In genomic region chr5:96595300-96596090, GRCh38 we compare ENCODE assay signal across 8 cellular contexts.
DNase-seq lines count a peak whose midpoint lies in the region; ATAC-seq and TF ChIP-seq lines count a peak whose summit lies in the region.

No MANE protein-coding gene starts in this region.

- POLR2A ChIA-PET in GM10248 (lab: Yijun Ruan, JAX): no interaction called here

- TF ChIP-seq CTCF in GM10248 (IDR thresholded peaks at IDR 0.05; ENCODE audit: control extremely low read depth, extremely low read depth, low read depth, missing control alignments): no peak
- peak; percentile 80 for TF ChIP-seq CTCF in endodermal cell (conservative IDR thresholded peaks at IDR 0.05)
- no peak for TF ChIP-seq CTCF in hepatocyte (IDR thresholded peaks at IDR 0.05; ENCODE audit: poor library complexity)

- H3K9me3 Mint-ChIP-seq in endodermal cell: no peaks in the 10 kb centered on the region
- no peaks in the 10 kb centered on the region for H3K9me3 Mint-ChIP-seq in stimulated activated effector memory CD8-positive, alpha-beta T cell treated with anti-CD3 and anti-CD28 coated beads, Interleukin-12 subunit alpha, Interleukin-12 subunit beta, amount 100 ng/mL, for 72 hours

- CTCF ChIA-PET in GM10248 (lab: Yijun Ruan, JAX): interaction anchor here (0.6 to 17.5 kb wide), 14 partner anchors 8 to 751 kb away, joined by 3 to 283 read pairs (median 4); no protein-coding TSS in a partner anchor

- no peaks in the 10 kb centered on the region for H4K20me1 ChIP-seq in hepatocyte (ENCODE audit: insufficient read depth, poor library complexity, severe bottlenecking)

- no peak overlapping the region for H3K4me3 ChIP-seq in endodermal cell (ENCODE audit: low read length)
- no peak overlapping the region for H3K4me3 ChIP-seq in hepatocyte
- H3K4me3 ChIP-seq in MG63: no peak overlapping the region

- H3K9ac ChIP-seq in endodermal cell (ENCODE audit: extremely low read depth, low read length, poor library complexity, severe bottlenecking): no peak overlapping the region

- no peak overlapping the region for H3K27ac ChIP-seq in endodermal cell (ENCODE audit: low read depth, low read length)
- H3K27ac ChIP-seq in hepatocyte: no peak overlapping the region

- WGBS in endodermal cell (ENCODE audit: insufficient coverage in 1 of 2, insufficient read length in 1 of 2), 2 experiments: 88 to 100% methylated on average over 3 to 6 of the region's 6 CpGs
- 80% methylated on average over 6 of the region's 6 CpGs for WGBS in hepatocyte (ENCODE audit: low lambda C conversion rate, missing lambda C conversion rate)

- H3K27me3 Mint-ChIP-seq in endodermal cell (ENCODE audit: insufficient read depth): peaks cover 3% of the 10 kb centered on the region

- no peak overlapping the region for H3K4me2 ChIP-seq in hepatocyte

- H3K9me3 ChIP-seq in endodermal cell (ENCODE audit: control insufficient read depth, low read length) (no peaks in the 10 kb centered on the region), hepatocyte (ENCODE audit: low read depth) (no peaks in the 10 kb centered on the region), MG63 (no peaks in the 10 kb centered on the region)

- no peak overlapping the region for H2AFZ ChIP-seq in hepatocyte

- H3K27ac Mint-ChIP-seq in endodermal cell: no peak overlapping the region
- no peak overlapping the region for H3K27ac Mint-ChIP-seq in stimulated activated effector memory CD8-positive, alpha-beta T cell treated with anti-CD3 and anti-CD28 coated beads, Interleukin-12 subunit alpha, Interleukin-12 subunit beta, amount 100 ng/mL, for 72 hours

- no peaks in the 10 kb centered on the region for H3K9me2 ChIP-seq in hepatocyte (replicated peaks; ENCODE audit: insufficient read depth)

- H3K4me1 Mint-ChIP-seq in endodermal cell: no peaks in the 10 kb centered on the region
- peaks cover 7% of the 10 kb centered on the region for H3K4me1 Mint-ChIP-seq in stimulated activated effector memory CD8-positive, alpha-beta T cell treated with anti-CD3 and anti-CD28 coated beads, Interleukin-12 subunit alpha, Interleukin-12 subunit beta, amount 100 ng/mL, for 72 hours

- no peaks in the 10 kb centered on the region for H3K36me3 Mint-ChIP-seq in endodermal cell (ENCODE audit: low read depth)
- H3K36me3 Mint-ChIP-seq in stimulated activated effector memory CD8-positive, alpha-beta T cell treated with anti-CD3 and anti-CD28 coated beads, Interleukin-12 subunit alpha, Interleukin-12 subunit beta, amount 100 ng/mL, for 72 hours: no peaks in the 10 kb centered on the region

- ATAC-seq in stimulated activated effector memory CD8-positive, alpha-beta T cell treated with anti-CD3 and anti-CD28 coated beads, Interleukin-12 subunit alpha, Interleukin-12 subunit beta, amount 100 ng/mL, for 72 hours: no peak

- DNase-seq in A172 (ENCODE audit: low spot score) (peak; percentile 25), GM10248 (ENCODE audit: extremely low spot score) (peak; percentile 22), NAMALWA (ENCODE audit: low spot score) (peak; percentile 55), endodermal cell (peak; percentile 67), hepatocyte (ENCODE audit: low spot score) (no peak), superior temporal gyrus (ENCODE audit: extremely low spot score) (no peak), MG63 (no peak)
- no peak for DNase-seq in stimulated activated effector memory CD8-positive, alpha-beta T cell treated with anti-CD3 and anti-CD28 coated beads, Interleukin-12 subunit alpha, Interleukin-12 subunit beta, amount 100 ng/mL, for 72 hours (ENCODE audit: low spot score in 2 of 2)

- H3K4me3 Mint-ChIP-seq in endodermal cell: no peak overlapping the region
- no peak overlapping the region for H3K4me3 Mint-ChIP-seq in stimulated activated effector memory CD8-positive, alpha-beta T cell treated with anti-CD3 and anti-CD28 coated beads, Interleukin-12 subunit alpha, Interleukin-12 subunit beta, amount 100 ng/mL, for 72 hours

- H3K79me2 ChIP-seq in hepatocyte: no peaks in the 10 kb centered on the region

- H3K27me3 ChIP-seq in endodermal cell (ENCODE audit: control insufficient read depth, insufficient read depth, low read length, poor library complexity, severe bottlenecking): no peaks in the 10 kb centered on the region
- no peaks in the 10 kb centered on the region for H3K27me3 ChIP-seq in hepatocyte
- H3K27me3 ChIP-seq in MG63: no peaks in the 10 kb centered on the region

- H3K36me3 ChIP-seq in endodermal cell (ENCODE audit: control insufficient read depth, insufficient read depth, low read length) (no peaks in the 10 kb centered on the region), hepatocyte (replicated peaks; ENCODE audit: insufficient read depth, low read depth) (no peaks in the 10 kb centered on the region), MG63 (no peaks in the 10 kb centered on the region)

- H3K4me1 ChIP-seq in endodermal cell (ENCODE audit: control insufficient read depth, insufficient read depth, low read length): no peaks in the 10 kb centered on the region
- H3K4me1 ChIP-seq in hepatocyte (ENCODE audit: insufficient read depth): no peaks in the 10 kb centered on the region

Comparison
In these comparisons a context has a peak if more than half of its experiments do, and no peak if none do; other contexts are left out.
1. DNase-seq: peak in A172 (single experiment), GM10248 (single experiment), NAMALWA (single experiment) and endodermal cell (single experiment); none in hepatocyte (single experiment), superior temporal gyrus (single experiment), MG63 (single experiment) and stimulated activated effector memory CD8-positive, alpha-beta T cell treated with anti-CD3 and anti-CD28 coated beads, Interleukin-12 subunit alpha, Interleukin-12 subunit beta, amount 100 ng/mL, for 72 hours (0 of 2).